In genomic region chr2:120253021-120253882, GRCh38 we compare ENCODE assay signal across 8 cellular contexts. TPM values are rescaled to one million over a fixed set of nuclear protein-coding genes. Genes with fewer than 3 reads are reported as not detected.
A peak's percentile ranks its signal among the peaks of the same experiment; 100 is the strongest.
DNase-seq lines count a peak whose midpoint lies in the region; ATAC-seq, FAIRE-seq and TF ChIP-seq lines count a peak whose summit lies in the region.

No MANE protein-coding gene starts in this region.

- no peaks in the 10 kb centered on the region for H4K20me1 ChIP-seq in GM12878 (ENCODE audit: control insufficient read depth, insufficient read depth)

- peak overlapping the region; percentile 51 for H3K27ac ChIP-seq in GM12878 (ENCODE audit: control insufficient read depth, insufficient read depth)

- in situ Hi-C loops in G401 (cut with HindIII; ENCODE audit: low sequenced_read_pairs) (no loop called here), GM12878 (cut with MboI) (no loop called here)

- POLR2A ChIA-PET in GM12878 (lab: Charles Lee) = interaction anchor here (1.0 to 2.6 kb wide), 9 partner anchors 10 to 54 kb away, joined by 3 to 22 read pairs (median 4); partner anchors contain the start of gene TMEM185B

- no peak for FAIRE-seq in GM12878 (lab: Jason Lieb, UNC)

- peak overlapping the region; percentile 91 for H3K4me3 Mint-ChIP-seq in progenitor cell of endocrine pancreas (ENCODE audit: low read depth)

- H3K4me2 ChIP-seq in GM12878 (ENCODE audit: control insufficient read depth, insufficient read depth) = peak overlapping the region; percentile 77

- TF ChIP-seq CTCF in GM12878 (IDR thresholded peaks at IDR 0.05 in 2 of 3, conservative IDR thresholded peaks at IDR 0.05 in 1 of 3; ENCODE audit: control insufficient read depth in 2 of 3, extremely low read depth in 1 of 3, insufficient read depth in 1 of 3, low read depth in 3 of 3, low read length in 3 of 3) = peak in 2 of 3 experiments; percentile 6 to 41; a peak in 2 of 6 replicates
- peak; percentile 48 for TF ChIP-seq CTCF in progenitor cell of endocrine pancreas (IDR thresholded peaks at IDR 0.05; ENCODE audit: unreplicated experiment)

- DNase-seq in G401 (ENCODE audit: low spot score) = peak; percentile 71
- DNase-seq in HS-5 (ENCODE audit: low read depth) = peak; percentile 69
- DNase-seq in SKM-1 (lab: John Stamatoyannopoulos, UW; ENCODE audit: unreplicated experiment) = peak; percentile 83
- no peak for DNase-seq in GM12878 (ENCODE audit: low read depth, low spot score)
- DNase-seq in hepatic stellate cell (ENCODE audit: low spot score) = peak; percentile 89
- peak; percentile 62 for DNase-seq in progenitor cell of endocrine pancreas (ENCODE audit: low spot score, unreplicated experiment)
- no peak for DNase-seq in NCI-H128 (lab: John Stamatoyannopoulos, UW; ENCODE audit: unreplicated experiment)

- H3K27ac Mint-ChIP-seq in progenitor cell of endocrine pancreas = peak overlapping the region; percentile 73

- H3K36me3 Mint-ChIP-seq in progenitor cell of endocrine pancreas (ENCODE audit: insufficient read depth) = peaks cover 4% of the 10 kb centered on the region

- TF ChIP-seq RAD21 in GM12878 (IDR thresholded peaks at IDR 0.05; ENCODE audit: insufficient read depth, low read depth, low read length) = 0 out of 2 replicates have a peak, but pooled peaks have one; percentile 16

- peak; percentile 31 for ATAC-seq in GM21423 (IDR thresholded peaks at IDR 0.05; ENCODE audit: unreplicated experiment)
- peak; percentile 16 for ATAC-seq in GM12878

- no peaks in the 10 kb centered on the region for H3K36me3 ChIP-seq in GM12878 (ENCODE audit: control insufficient read depth in 2 of 2, insufficient read depth in 2 of 2, low read length in 1 of 2)

- H3K9ac ChIP-seq in GM12878 (ENCODE audit: control insufficient read depth, insufficient read depth, low read length) = peak overlapping the region; percentile 71

- peaks cover 3% of the 10 kb centered on the region; the same call in 1 of the 2 replicates for H3K4me1 ChIP-seq in GM12878 (ENCODE audit: control insufficient read depth, insufficient read depth, low read length)

- CTCF ChIA-PET in GM12878 (lab: Yijun Ruan, JAX) = interaction anchor here (0.8 to 5.0 kb wide), 10 partner anchors 11 to 492 kb away, joined by 3 to 33 read pairs (median 4); no protein-coding TSS in a partner anchor

- no peak for TF ChIP-seq EP300 in GM12878 (IDR thresholded peaks at IDR 0.05; ENCODE audit: borderline replicate concordance in 1 of 2, control insufficient read depth in 1 of 2, low read depth in 2 of 2, low read length in 2 of 2)

- H3K4me3 ChIP-seq in GM12878 = peak overlapping the region; percentile 91

- H3K27me3 ChIP-seq in GM12878 (replicated peaks in 1 of 2; ENCODE audit: control insufficient read depth in 2 of 2, insufficient read depth in 2 of 2, low read length in 1 of 2) = no peaks in the 10 kb centered on the region

- no TSS peak for BruUV-seq in GM12878 (replicated peaks; lab: Mats Ljungman, UMichigan)

- intact Hi-C loops in GM12878 (cut with micrococcal nuclease; ENCODE audit: unreplicated experiment) = loop anchor here (2.0 kb wide), 3 partner anchors 22 to 60 kb away; no protein-coding TSS in a partner anchor

- peaks cover 40% of the 10 kb centered on the region for H3K79me2 ChIP-seq in GM12878 (ENCODE audit: control insufficient read depth, insufficient read depth, low read length)

- peaks cover 6% of the 10 kb centered on the region for H3K9me3 Mint-ChIP-seq in progenitor cell of endocrine pancreas (ENCODE audit: low read depth)

- peak overlapping the region; percentile 42 for H2AFZ ChIP-seq in GM12878 (ENCODE audit: control insufficient read depth, low read depth, low read length)

- peaks cover 14% of the 10 kb centered on the region for H3K4me1 Mint-ChIP-seq in progenitor cell of endocrine pancreas (ENCODE audit: low read depth)

- SMC1A ChIA-PET in GM12878 (lab: Charles Lee; ENCODE audit: uncharacterized antibody, unreplicated experiment) = interaction anchor here (0.7 to 4.0 kb wide), 10 partner anchors 12 to 78 kb away, joined by 3 to 35 read pairs (median 5); no protein-coding TSS in a partner anchor

- 0% methylated on average over 35 of the region's 60 CpGs for WGBS in GM12878 (ENCODE audit: insufficient coverage, insufficient replicate concordance, low lambda C conversion rate, missing lambda C conversion rate)

- 0 out of 2 replicates have a peak, but pooled peaks have one; percentile 7 for TF ChIP-seq POLR2A in GM12878 (IDR thresholded peaks at IDR 0.05; ENCODE audit: low read depth, low read length)

- RAD21 ChIA-PET in GM12878 (lab: Charles Lee; ENCODE audit: unreplicated experiment) = interaction anchor here (0.9 to 3.7 kb wide), 12 partner anchors 12 to 494 kb away, joined by 3 to 53 read pairs (median 4); partner anchors contain the start of genes PTPN4 and TMEM185B

- peaks cover 3% of the 10 kb centered on the region; the same call in 1 of the 3 replicates for H3K9me3 ChIP-seq in GM12878 (replicated peaks; ENCODE audit: control insufficient read depth, insufficient read depth, low read length)

- peaks cover 22% of the 10 kb centered on the region for H3K27me3 Mint-ChIP-seq in progenitor cell of endocrine pancreas

TF ChIP-seq in GM12878, 131 proteins besides CTCF, POLR2A, EP300 and RAD21 (continues in another document):
- no peak for TF ChIP-seq KLF5 (IDR thresholded peaks at IDR 0.05; ENCODE audit: partially characterized antibody)
- TF ChIP-seq RUNX3 (IDR thresholded peaks at IDR 0.05; ENCODE audit: low read length) = peak; percentile 31; the same call in 1 of the 2 replicates
- no peak for TF ChIP-seq ZBTB33 (IDR thresholded peaks at IDR 0.05)
- TF ChIP-seq SMARCA5 (IDR thresholded peaks at IDR 0.05) = peak; percentile 91
- no peak for TF ChIP-seq ELK1 (IDR thresholded peaks at IDR 0.05; ENCODE audit: low read depth, low read length)

RNA-seq across cellular contexts. Expression of gene RALB, which starts 0.6 kb away (rescaled TPM):
- 61.3 and 71.8 TPM in 2 replicates for total RNA-seq in G401 (2014; rRNA removed; shearing (Covaris generic))
- total RNA-seq in GM12878 (2013; cell fraction: nucleolus; rRNA removed) = 11.1 and 12.0 TPM in 2 replicates
- total RNA-seq in GM12878 (2014; rRNA removed) = 21.3 and 26.6 TPM in 2 replicates
- total RNA-seq in GM12878 (2014; rRNA removed; fragmentation: Illumina TruSeq; extraction: Trizol) = 23.5 and 24.7 TPM in 2 replicates
- total RNA-seq in GM12878 (2021) = 21.7 and 22.5 TPM in 2 replicates
- 25.6 TPM for polyA plus RNA-seq in GM12878 (2011; ENCODE audit: low read depth)
- polyA plus RNA-seq in GM12878 (2011; rRNA removed) = 39.9 and 58.5 TPM in 2 replicates
- polyA plus RNA-seq in GM12878 (2011; cell fraction: cytosol; rRNA removed) = 23.2 and 27.7 TPM in 2 replicates
- polyA plus RNA-seq in GM12878 (2011; cell fraction: nucleus; rRNA removed) = 12.5 and 12.6 TPM in 2 replicates
- 33.2 and 42.0 TPM in 2 replicates for polyA plus RNA-seq in GM12878 (2012)
- polyA plus RNA-seq in GM12878 (2014; fragmentation: Illumina TruSeq; extraction: Trizol) = 36.6 and 40.7 TPM in 2 replicates
- polyA plus RNA-seq in GM12878 (2014; fragmentation: Nextera tagmentation; extraction: Ambion mirVana) = 10 to 100 TPM in 1 of 2 experiments, 1 to 10 TPM in 1; 8.3 to 15.9 TPM
- polyA plus RNA-seq in GM12878 (2014; rRNA removed) = 18.6 and 23.6 TPM in 2 replicates
- 10 to 100 TPM; 47.6 to 54.0 TPM for polyA plus RNA-seq in GM12878 (2016; fragmentation: Nextera tagmentation; extraction: Ambion mirVana)
- 14.6 and 17.8 TPM in 2 replicates for polyA minus RNA-seq in GM12878 (2011; rRNA and poly(A)+ RNA removed)
- polyA minus RNA-seq in GM12878 (2011; cell fraction: cytosol; rRNA and poly(A)+ RNA removed) = 7.1 and 10.8 TPM in 2 replicates
- 3.9 and 6.3 TPM in 2 replicates for polyA minus RNA-seq in GM12878 (2011; cell fraction: nucleus; rRNA and poly(A)+ RNA removed)
- 26.6 and 30.5 TPM in 2 replicates for total RNA-seq in progenitor cell of endocrine pancreas

RNA-seq across cellular contexts. Expression of gene TMEM185B, which starts 30.1 kb away (rescaled TPM):
- total RNA-seq in G401 (2014; rRNA removed; shearing (Covaris generic)) = 24.2 and 26.1 TPM in 2 replicates
- 24.6 and 27.0 TPM in 2 replicates for total RNA-seq in GM12878 (2013; cell fraction: nucleolus; rRNA removed)
- total RNA-seq in GM12878 (2014; rRNA removed) = 17.2 and 18.0 TPM in 2 replicates
- 7.3 and 7.6 TPM in 2 replicates for total RNA-seq in GM12878 (2014; rRNA removed; fragmentation: Illumina TruSeq; extraction: Trizol)
- 19.7 and 20.9 TPM in 2 replicates for total RNA-seq in GM12878 (2021)
- 7.1 TPM for polyA plus RNA-seq in GM12878 (2011; ENCODE audit: low read depth)
- polyA plus RNA-seq in GM12878 (2011; rRNA removed) = 5.5 and 8.7 TPM in 2 replicates
- polyA plus RNA-seq in GM12878 (2011; cell fraction: cytosol; rRNA removed) = 9.9 and 12.3 TPM in 2 replicates
- polyA plus RNA-seq in GM12878 (2011; cell fraction: nucleus; rRNA removed) = 20.8 and 23.2 TPM in 2 replicates
- 10.4 and 13.4 TPM in 2 replicates for polyA plus RNA-seq in GM12878 (2012)
- polyA plus RNA-seq in GM12878 (2014; fragmentation: Illumina TruSeq; extraction: Trizol) = 18.1 and 19.4 TPM in 2 replicates
- polyA plus RNA-seq in GM12878 (2014; fragmentation: Nextera tagmentation; extraction: Ambion mirVana) = 1 to 10 TPM; 2.4 to 3.2 TPM
- 12.5 and 14.1 TPM in 2 replicates for polyA plus RNA-seq in GM12878 (2014; rRNA removed)
- polyA plus RNA-seq in GM12878 (2016; fragmentation: Nextera tagmentation; extraction: Ambion mirVana) = 10 to 100 TPM; 16.5 to 17.5 TPM
- polyA minus RNA-seq in GM12878 (2011; rRNA and poly(A)+ RNA removed) = 10.8 and 12.3 TPM in 2 replicates
- polyA minus RNA-seq in GM12878 (2011; cell fraction: cytosol; rRNA and poly(A)+ RNA removed) = 4.2 and 4.3 TPM in 2 replicates
- 14.5 and 25.3 TPM in 2 replicates for polyA minus RNA-seq in GM12878 (2011; cell fraction: nucleus; rRNA and poly(A)+ RNA removed)
- 19.9 and 20.3 TPM in 2 replicates for total RNA-seq in progenitor cell of endocrine pancreas

Comparison
In these comparisons a context has a peak if more than half of its experiments do, and no peak if none do; other contexts are left out.
1. DNase-seq: peak in G401 (single experiment), HS-5 (single experiment), SKM-1 (single experiment), hepatic stellate cell (single experiment) and progenitor cell of endocrine pancreas (single experiment); none in GM12878 (single experiment) and NCI-H128 (single experiment).